Comparison of ENCODE assay signal across 8 cellular contexts in genomic region chr21:36319767-36320420, GRCh38. TPM values are rescaled to one million over a fixed set of nuclear protein-coding genes. Genes with fewer than 3 reads are reported as not detected.
DNase-seq lines count a peak whose midpoint lies in the region; ATAC-seq lines count a peak whose summit lies in the region.

TSS of gene MORC3 (plus strand) at chr21:36320197. CDS start at chr21:36320265, 68 bp downstream.

- no peaks in the 10 kb centered on the region for H3K9me3 ChIP-seq in effector memory CD4-positive, alpha-beta T cell (ENCODE audit: control insufficient read depth, low read length)

- peaks cover 15% of the 10 kb centered on the region for H3K36me3 ChIP-seq in effector memory CD4-positive, alpha-beta T cell (ENCODE audit: control insufficient read depth, insufficient read depth, low read length)

- peak; percentile 88 for ATAC-seq in GM21360 (IDR thresholded peaks at IDR 0.05; ENCODE audit: unreplicated experiment)

- H3K4me3 ChIP-seq in effector memory CD4-positive, alpha-beta T cell (ENCODE audit: insufficient read depth, low read depth, low read length, poor library complexity, severe bottlenecking): peak within 1 kb of the TSS; percentile 91

- H3K4me1 ChIP-seq in effector memory CD4-positive, alpha-beta T cell (ENCODE audit: control insufficient read depth, insufficient read depth, low read length, poor library complexity, severe bottlenecking): peaks cover 15% of the 10 kb centered on the region

- H3K27me3 ChIP-seq in effector memory CD4-positive, alpha-beta T cell (replicated peaks; ENCODE audit: control insufficient read depth, insufficient read depth, low read length, poor library complexity, severe bottlenecking): no peaks in the 10 kb centered on the region

- peak; percentile 97 for DNase-seq in COLO829 (ENCODE audit: low spot score)
- peak; percentile 100 for DNase-seq in HT1080 (ENCODE audit: low read depth)
- DNase-seq in NOMO-1 treated with DMSO at 0.1 percent for 48 hours (lab: John Stamatoyannopoulos, UW; ENCODE audit: unreplicated experiment): peak; percentile 99
- peak; percentile 96 to 97 for DNase-seq in activated CD8-positive, alpha-beta memory T cell treated with anti-CD3 and anti-CD28 coated beads for 4 hours (ENCODE audit: low read depth in 2 of 2)
- peak; percentile 96 to 98 (median 98) for DNase-seq in effector memory CD4-positive, alpha-beta T cell
- peak; percentile 99 for DNase-seq in lung microvascular endothelial cell (ENCODE audit: low read depth in 2 of 2)
- DNase-seq in stimulated activated CD4-positive, alpha-beta T cell treated with anti-CD3 and anti-CD28 coated beads, TNF-alpha, amount 100 ng/mL, for 48 hours (ENCODE audit: low read depth in 3 of 3): peak; percentile 96 to 98 (median 96)

- peak within 1 kb of the TSS; percentile 93 for H3K27ac ChIP-seq in effector memory CD4-positive, alpha-beta T cell (ENCODE audit: insufficient read depth, low read length, poor library complexity, severe bottlenecking)

RNA-seq across cellular contexts. Expression of gene MORC3, which starts in this region (rescaled TPM):
- total RNA-seq in HT1080 (2014; rRNA removed; shearing (Covaris generic)): 18.4 and 21.0 TPM in 2 replicates
- polyA plus RNA-seq in HT1080 (2015; cell fraction: cytosol; rRNA removed): 15.0 and 20.3 TPM in 2 replicates
- polyA plus RNA-seq in HT1080 (2015; cell fraction: nucleus; rRNA removed): 34.3 and 35.3 TPM in 2 replicates
- total RNA-seq in lung microvascular endothelial cell: 22.4 and 42.7 TPM in 2 replicates

Comparison
In these comparisons a context has a peak if more than half of its experiments do, and no peak if none do; other contexts are left out.
1. Peak in every context shown above with its lines: DNase-seq, ATAC-seq, H3K4me3 ChIP-seq and H3K27ac ChIP-seq.